ENCODE assay signal across 31 cellular contexts in genomic region chr2:118599141-118599540, GRCh38.
A peak's percentile ranks its signal among the peaks of the same experiment; 100 is the strongest.
DNase-seq lines count a peak whose midpoint lies in the region; ATAC-seq, FAIRE-seq and TF ChIP-seq lines count a peak whose summit lies in the region.
"Had no signal": no experiment of that assay in that cellular context is flagged by ENCODE, and none has a peak within 500 bp of the region (broad histone marks: within the 10 kb centered on the region; RNA-seq: fewer than 3 reads in every experiment).

No MANE protein-coding gene starts in this region.

- H3K27ac ChIP-seq in HepG2 (ENCODE audit: extremely low read length, insufficient read depth, low read length) (no peak overlapping the region), right lobe of liver (no peak overlapping the region), A549 (no peak overlapping the region), K562 (ENCODE audit: extremely low read depth, low read depth, low read length) (no peak overlapping the region)
- H3K27ac ChIP-seq: 22Rv1; BLaER1; BLaER1 treated with 17β-estradiol and CSF1 and Interleukin-3, amounts not matched to agents 10 nM and 100 nM; C4-2B had no signal

- no peaks in the 10 kb centered on the region for H3K27me3 ChIP-seq in HepG2 (ENCODE audit: control insufficient read depth in 1 of 2, insufficient read depth in 2 of 2, low read length in 2 of 2)
- no peaks in the 10 kb centered on the region for H3K27me3 ChIP-seq in right lobe of liver
- peaks cover 0 to 5% of the 10 kb centered on the region in 2 experiments; a peak in 1 of 5 replicates for H3K27me3 ChIP-seq in K562 (ENCODE audit: control insufficient read depth in 2 of 2, insufficient read depth in 2 of 2, low read length in 2 of 2)
- no peaks in the 10 kb centered on the region for H3K27me3 ChIP-seq in H7 (ENCODE audit: control insufficient read depth, insufficient read depth, low read length)
- H3K27me3 ChIP-seq: BE2C; BLaER1; BLaER1 treated with 17β-estradiol and CSF1 and Interleukin-3, amounts not matched to agents 10 nM and 100 nM had no signal

- POLR2A ChIA-PET in HepG2 (lab: Yijun Ruan, JAX) (no interaction called here), A549 (lab: Yijun Ruan, JAX) (no interaction called here), K562 (lab: Yijun Ruan, JAX) (no interaction called here)

- H3K9ac ChIP-seq in HepG2 (ENCODE audit: insufficient read depth, low read depth, low read length) = no peak overlapping the region
- no peak overlapping the region for H3K9ac ChIP-seq in K562 (ENCODE audit: insufficient read depth in 1 of 2, low read depth in 2 of 2, low read length in 2 of 2)
- H3K9ac ChIP-seq: BLaER1; BLaER1 treated with 17β-estradiol and CSF1 and Interleukin-3, amounts not matched to agents 10 nM and 100 nM had no signal

- H3K4me1 ChIP-seq in HepG2 (ENCODE audit: insufficient read depth, low read length) (peaks cover 3% of the 10 kb centered on the region), right lobe of liver (no peaks in the 10 kb centered on the region), A549 (no peaks in the 10 kb centered on the region), K562 (replicated peaks in 1 of 2; ENCODE audit: control insufficient read depth in 2 of 2, insufficient read depth in 2 of 2, low read length in 2 of 2) (no peaks in the 10 kb centered on the region)
- H3K4me1 ChIP-seq: BE2C; BLaER1; BLaER1 treated with 17β-estradiol and CSF1 and Interleukin-3, amounts not matched to agents 10 nM and 100 nM had no signal

- no peak for ATAC-seq in HepG2
- no peak for ATAC-seq in right lobe of liver
- ATAC-seq in A549 = no peak
- no peak for ATAC-seq in K562
- ATAC-seq: CD8-positive, alpha-beta T cell had no signal

- no peak for TF ChIP-seq POLR2A in HepG2 (IDR thresholded peaks at IDR 0.05; ENCODE audit: insufficient read depth in 1 of 2, low read depth in 2 of 2, low read length in 2 of 2)
- no peak for TF ChIP-seq POLR2A in right lobe of liver (IDR thresholded peaks at IDR 0.05)
- no peak for TF ChIP-seq POLR2A in A549 (IDR thresholded peaks at IDR 0.05; ENCODE audit: low read length)
- TF ChIP-seq POLR2A in K562 (conservative IDR thresholded peaks at IDR 0.05) = no peak

- no peak for TF ChIP-seq CTCF in HepG2 (CRISPR knock-in tag; IDR thresholded peaks at IDR 0.05)
- TF ChIP-seq CTCF in right lobe of liver (IDR thresholded peaks at IDR 0.05) = no peak
- TF ChIP-seq CTCF in A549 (IDR thresholded peaks at IDR 0.05) = no peak
- TF ChIP-seq CTCF in K562 (IDR thresholded peaks at IDR 0.05 in 2 of 3, conservative IDR thresholded peaks at IDR 0.05 in 1 of 3; ENCODE audit: insufficient read depth in 2 of 3, low read depth in 1 of 3, low read length in 3 of 3) = no peak

- 37% methylated on average over 3 of the region's 3 CpGs for WGBS in HepG2 (ENCODE audit: low lambda C conversion rate)
- WGBS in right lobe of liver (ENCODE audit: insufficient coverage, low coverage, low lambda C conversion rate, missing lambda C conversion rate) = 61% methylated on average over 3 of the region's 3 CpGs
- 28% methylated on average over 3 of the region's 3 CpGs for WGBS in A549 (ENCODE audit: missing lambda C conversion rate)
- 0% methylated on average over 1 of the region's 3 CpGs for WGBS in K562 (ENCODE audit: insufficient coverage, low coverage, missing lambda C conversion rate)

- H3K4me3 ChIP-seq in HepG2 (replicated peaks in 1 of 3; ENCODE audit: insufficient read depth in 1 of 3, low read depth in 2 of 3, low read length in 3 of 3) (no peak overlapping the region), right lobe of liver (no peak overlapping the region), A549 (no peak overlapping the region), K562 (no peak overlapping the region), H7 (ENCODE audit: insufficient read depth, low read depth, low read length) (no peak overlapping the region)
- H3K4me3 ChIP-seq: BLaER1; BLaER1 treated with 17β-estradiol and CSF1 and Interleukin-3, amounts not matched to agents 10 nM and 100 nM had no signal

- no peaks in the 10 kb centered on the region for H3K36me3 ChIP-seq in HepG2 (replicated peaks in 1 of 2; ENCODE audit: control insufficient read depth in 1 of 2, insufficient read depth in 2 of 2, low read length in 2 of 2)
- H3K36me3 ChIP-seq in right lobe of liver = no peaks in the 10 kb centered on the region
- H3K36me3 ChIP-seq in K562 (ENCODE audit: control insufficient read depth, insufficient read depth, low read length) = no peaks in the 10 kb centered on the region
- no peaks in the 10 kb centered on the region for H3K36me3 ChIP-seq in H7 (replicated peaks; ENCODE audit: control insufficient read depth, insufficient read depth, low read length)
- H3K36me3 ChIP-seq: BE2C; BLaER1; BLaER1 treated with 17β-estradiol and CSF1 and Interleukin-3, amounts not matched to agents 10 nM and 100 nM had no signal

- H3K9me3 ChIP-seq in HepG2 (ENCODE audit: low read length) (peaks cover 19% of the 10 kb centered on the region), right lobe of liver (no peaks in the 10 kb centered on the region), A549 (no peaks in the 10 kb centered on the region; the same call in 1 of the 3 replicates), K562 (replicated peaks; ENCODE audit: control insufficient read depth, insufficient read depth, low read depth, low read length) (no peaks in the 10 kb centered on the region)
- H3K9me3 ChIP-seq: BE2C had no signal

- TF ChIP-seq RAD21 in HepG2 (CRISPR knock-in tag; IDR thresholded peaks at IDR 0.05) (no peak), A549 (conservative IDR thresholded peaks at IDR 0.05 in 1 of 2, IDR thresholded peaks at IDR 0.05 in 1 of 2) (no peak), K562 (CRISPR knock-in tag; conservative IDR thresholded peaks at IDR 0.05 in 1 of 2, IDR thresholded peaks at IDR 0.05 in 1 of 2) (no peak)

- no peak for DNase-seq in HepG2 (ENCODE audit: low spot score)
- DNase-seq in right lobe of liver = no peak
- DNase-seq in A549 (ENCODE audit: low read depth in 1 of 2, low spot score in 1 of 2) = no peak
- no peak for DNase-seq in K562 (ENCODE audit: extremely low read depth in 1 of 4, low spot score in 3 of 4)
- DNase-seq in H7 = no peak
- no peak for DNase-seq in ACHN
- DNase-seq: 8988T; AML-193; BE2C; C1 segment of cervical spinal cord; Caco-2; Calu3; CD4-positive, alpha-beta memory T cell; CD4-positive, alpha-beta T cell; CD4-positive, CD25-positive, alpha-beta regulatory T cell; CD8-positive, alpha-beta memory T cell; CD8-positive, alpha-beta T cell; COR-L47; DMS 273 treated with DMSO at 0.1 percent for 48 hours; DMS153; DMS53; DMS79; DMS79 treated with DMSO at 0.1 percent for 48 hours; DND-41; EL had no signal

- TF ChIP-seq EP300 in HepG2 (IDR thresholded peaks at IDR 0.05; ENCODE audit: low read depth in 2 of 2, low read length in 2 of 2) = no peak
- TF ChIP-seq EP300 in HepG2 (CRISPR knock-in tag; IDR thresholded peaks at IDR 0.05; ENCODE audit: borderline replicate concordance) = no peak
- TF ChIP-seq EP300 in A549 (IDR thresholded peaks at IDR 0.05) = no peak
- TF ChIP-seq EP300 in K562 (IDR thresholded peaks at IDR 0.05; ENCODE audit: low read length) = no peak

- H3K79me2 ChIP-seq in HepG2 (ENCODE audit: insufficient read depth, low read length) = no peaks in the 10 kb centered on the region
- no peaks in the 10 kb centered on the region for H3K79me2 ChIP-seq in K562 (ENCODE audit: control insufficient read depth, insufficient read depth, low read length)

- H4K20me1 ChIP-seq in HepG2 (ENCODE audit: insufficient read depth, low read length) = no peaks in the 10 kb centered on the region
- H4K20me1 ChIP-seq in K562 (replicated peaks; ENCODE audit: control insufficient read depth, insufficient read depth, low read length) = no peaks in the 10 kb centered on the region
- H4K20me1 ChIP-seq: BLaER1; BLaER1 treated with 17β-estradiol and CSF1 and Interleukin-3, amounts not matched to agents 10 nM and 100 nM had no signal

- no peak overlapping the region for H2AFZ ChIP-seq in HepG2 (ENCODE audit: low read length)
- no peak overlapping the region for H2AFZ ChIP-seq in K562 (ENCODE audit: low read depth, low read length)

- intact Hi-C loops in HepG2 (cut with micrococcal nuclease; ENCODE audit: unreplicated experiment) (no loop called here), right lobe of liver (cut with DNase I) (no loop called here), K562 (cut with micrococcal nuclease) (no loop called here)

- in situ Hi-C loops in HepG2 (cut with HindIII; ENCODE audit: extremely low pct_ligation_motif_present, low pct_unique_long_range_greater_than_20kb) = no loop called here
- in situ Hi-C loops in K562 (cut with MboI) = no loop called here
- in situ Hi-C loops in ACHN (cut with HindIII; ENCODE audit: low pct_ligation_motif_present, low pct_unique_long_range_greater_than_20kb, low sequenced_read_pairs) = no loop called here

- BruUV-seq in HepG2 (replicated peaks; lab: Mats Ljungman, UMichigan) = no TSS peak
- BruUV-seq in K562 (replicated peaks; lab: Mats Ljungman, UMichigan) = no TSS peak

- CTCF ChIA-PET in HepG2 (lab: Yijun Ruan, JAX; ENCODE audit: low intra/inter-chr PET ratio, low total read pairs) = no interaction called here
- CTCF ChIA-PET in A549 (lab: Yijun Ruan, JAX) = interaction anchor here (0.6 kb wide), 1 partner anchor 251 kb away, joined by 3 read pairs; no protein-coding TSS in a partner anchor
- CTCF ChIA-PET in K562 (lab: Yijun Ruan, JAX; ENCODE audit: low intra/inter-chr PET ratio) = no interaction called here

- no peaks in the 10 kb centered on the region for H3K9me1 ChIP-seq in K562 (ENCODE audit: control insufficient read depth, insufficient read depth, low read length)

- FAIRE-seq in HepG2 (lab: Jason Lieb, UNC) (no peak), A549 (lab: Jason Lieb, UNC) (no peak), K562 (lab: Jason Lieb, UNC) (no peak)
- FAIRE-seq: A204.1, D721Med had no signal

- H3K4me2 ChIP-seq in HepG2 (ENCODE audit: low read depth, low read length) (no peak overlapping the region), A549 (no peak overlapping the region), K562 (ENCODE audit: insufficient read depth, low read length) (no peak overlapping the region)
- H3K4me2 ChIP-seq: BLaER1; BLaER1 treated with 17β-estradiol and CSF1 and Interleukin-3, amounts not matched to agents 10 nM and 100 nM had no signal

TF ChIP-seq in HepG2, 621 proteins besides CTCF, POLR2A, EP300 and RAD21 (continues in another document):
- TF ChIP-seq MBD4 (IDR thresholded peaks at IDR 0.05; ENCODE audit: borderline replicate concordance, low read length) (no peak), MAFK (conservative IDR thresholded peaks at IDR 0.05 in 1 of 2, IDR thresholded peaks at IDR 0.05 in 1 of 2; ENCODE audit: low read length in 2 of 2) (peak; percentile 56 to 72; a peak in 3 of 4 replicates)

TF ChIP-seq in A549, 52 proteins besides CTCF, POLR2A, EP300 and RAD21:
- TF ChIP-seq EHF (CRISPR knock-in tag; IDR thresholded peaks at IDR 0.05) = no peak
- TF ChIP-seq MAFK (IDR thresholded peaks at IDR 0.05; ENCODE audit: partially characterized antibody) = peak; percentile 36

TF ChIP-seq in K562, 482 proteins besides CTCF, POLR2A, EP300 and RAD21 (continues in another document):
- TF ChIP-seq MAFG (tag; conservative IDR thresholded peaks at IDR 0.05) (peak; percentile 22; the same call in 1 of the 2 replicates), ZNF316 (IDR thresholded peaks at IDR 0.05) (peak; percentile 75), BMI1 (IDR thresholded peaks at IDR 0.05; ENCODE audit: low read length) (no peak)

Comparison
In these comparisons a context has a peak if more than half of its experiments do, and no peak if none do; other contexts are left out.
1. Of the 241 proteins assayed by ChIP-seq in both HepG2 and K562: peak only in HepG2: MAFF and MAFK; only in K562: MAFG; in both: none; in neither: 238.